In the genomic region with DNA sequence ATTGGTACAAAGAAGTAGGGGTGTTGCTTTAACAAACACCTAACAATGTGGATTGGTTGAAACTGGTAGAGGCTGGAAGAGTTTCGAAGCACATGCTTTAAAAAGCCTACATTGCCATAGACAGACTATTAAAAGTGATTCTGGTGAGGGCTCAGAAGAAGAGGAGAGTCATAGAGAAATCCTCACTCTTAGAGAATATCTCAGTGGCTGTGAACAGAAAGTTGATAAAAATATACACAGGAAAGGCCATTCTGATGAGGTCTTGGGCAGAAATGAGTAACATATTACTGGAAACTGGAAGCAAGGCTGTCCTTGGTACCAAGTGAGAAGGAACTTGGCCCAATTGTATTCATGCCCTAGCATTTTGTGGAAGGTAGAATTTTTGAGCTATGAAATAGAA, we compare ENCODE assay signal across 18 cellular contexts.
DNase-seq lines count a peak whose midpoint lies in the region; ATAC-seq, FAIRE-seq and TF ChIP-seq lines count a peak whose summit lies in the region.
"Had no signal": no experiment of that assay in that cellular context is flagged by ENCODE, and none has a peak within 500 bp of the region (broad histone marks: within the 10 kb centered on the region; RNA-seq: fewer than 3 reads in every experiment).

No MANE protein-coding gene starts in this region.

- ATAC-seq in GM19035 (IDR thresholded peaks at IDR 0.05; ENCODE audit: unreplicated experiment) = peak; percentile 65
- ATAC-seq in GM21786 (IDR thresholded peaks at IDR 0.05; ENCODE audit: unreplicated experiment) = peak; percentile 71
- peak; percentile 64 for ATAC-seq in HG03103 (IDR thresholded peaks at IDR 0.05; ENCODE audit: low read depth, unreplicated experiment)
- peak; percentile 42 for ATAC-seq in GM12878
- no peak for ATAC-seq in gastroesophageal sphincter
- ATAC-seq in heart left ventricle = no peak
- ATAC-seq: HCT116 had no signal

- H3K27ac ChIP-seq in GM12878 (ENCODE audit: control insufficient read depth, insufficient read depth) = no peak overlapping the region
- H3K27ac ChIP-seq in gastroesophageal sphincter = no peak overlapping the region
- no peak overlapping the region for H3K27ac ChIP-seq in heart left ventricle
- H3K27ac ChIP-seq: BLaER1 treated with 17β-estradiol and CSF1 and Interleukin-3, amounts not matched to agents 10 nM and 100 nM had no signal

- H3K36me3 ChIP-seq in GM12878 (ENCODE audit: control insufficient read depth in 2 of 2, insufficient read depth in 2 of 2, low read length in 1 of 2) (no peaks in the 10 kb centered on the region), gastroesophageal sphincter (no peaks in the 10 kb centered on the region), heart left ventricle (no peaks in the 10 kb centered on the region)
- H3K36me3 ChIP-seq: ascending aorta; BLaER1 treated with 17β-estradiol and CSF1 and Interleukin-3, amounts not matched to agents 10 nM and 100 nM had no signal

- POLR2A ChIA-PET in GM12878 (lab: Charles Lee) = no interaction called here

- intact Hi-C loops in GM12878 (cut with micrococcal nuclease; ENCODE audit: unreplicated experiment) = no loop called here
- intact Hi-C loops in heart left ventricle (cut with DNase I) = no loop called here

- TF ChIP-seq EP300 in GM12878 (IDR thresholded peaks at IDR 0.05; ENCODE audit: borderline replicate concordance in 1 of 2, control insufficient read depth in 1 of 2, low read depth in 2 of 2, low read length in 2 of 2) = no peak
- TF ChIP-seq EP300 in gastroesophageal sphincter (IDR thresholded peaks at IDR 0.05) = no peak

- no peak overlapping the region for H2AFZ ChIP-seq in GM12878 (ENCODE audit: control insufficient read depth, low read depth, low read length)

- H3K9ac ChIP-seq in GM12878 (ENCODE audit: control insufficient read depth, insufficient read depth, low read length) = no peak overlapping the region
- H3K9ac ChIP-seq: BLaER1 treated with 17β-estradiol and CSF1 and Interleukin-3, amounts not matched to agents 10 nM and 100 nM had no signal

- SMC1A ChIA-PET in GM12878 (lab: Charles Lee; ENCODE audit: uncharacterized antibody, unreplicated experiment) = no interaction called here

- RAD21 ChIA-PET in GM12878 (lab: Charles Lee; ENCODE audit: unreplicated experiment) = no interaction called here

- no peak overlapping the region for H3K4me2 ChIP-seq in GM12878 (ENCODE audit: control insufficient read depth, insufficient read depth)
- H3K4me2 ChIP-seq: BLaER1 treated with 17β-estradiol and CSF1 and Interleukin-3, amounts not matched to agents 10 nM and 100 nM had no signal

- no peak for TF ChIP-seq CTCF in GM12878 (IDR thresholded peaks at IDR 0.05 in 2 of 3, conservative IDR thresholded peaks at IDR 0.05 in 1 of 3; ENCODE audit: control insufficient read depth in 2 of 3, extremely low read depth in 1 of 3, insufficient read depth in 1 of 3, low read depth in 3 of 3, low read length in 3 of 3)
- TF ChIP-seq CTCF in gastroesophageal sphincter (IDR thresholded peaks at IDR 0.05) = no peak
- TF ChIP-seq CTCF in heart left ventricle (IDR thresholded peaks at IDR 0.05) = no peak

- H3K4me1 ChIP-seq in GM12878 (ENCODE audit: control insufficient read depth, insufficient read depth, low read length) (no peaks in the 10 kb centered on the region), gastroesophageal sphincter (peaks cover 0 to 5% (median 0%) of the 10 kb centered on the region in 3 donors), heart left ventricle (no peaks in the 10 kb centered on the region)
- H3K4me1 ChIP-seq: ascending aorta; BLaER1 treated with 17β-estradiol and CSF1 and Interleukin-3, amounts not matched to agents 10 nM and 100 nM had no signal

- 0% methylated on average over 1 of the region's 1 CpG for WGBS in GM12878 (ENCODE audit: insufficient coverage, insufficient replicate concordance, low lambda C conversion rate, missing lambda C conversion rate)
- 57 to 89% methylated on average over 1 of the region's 1 CpG for WGBS in gastroesophageal sphincter (ENCODE audit: low coverage in 1 of 2), 2 donors
- 63 to 74% (median 72%) methylated on average over 1 of the region's 1 CpG for WGBS in heart left ventricle, 4 donors

- H3K79me2 ChIP-seq in GM12878 (ENCODE audit: control insufficient read depth, insufficient read depth, low read length) = no peaks in the 10 kb centered on the region

- in situ Hi-C loops in GM12878 (cut with MboI) = no loop called here

- CTCF ChIA-PET in GM12878 (lab: Yijun Ruan, JAX) = no interaction called here

- no peaks in the 10 kb centered on the region for H4K20me1 ChIP-seq in GM12878 (ENCODE audit: control insufficient read depth, insufficient read depth)
- H4K20me1 ChIP-seq: BLaER1 treated with 17β-estradiol and CSF1 and Interleukin-3, amounts not matched to agents 10 nM and 100 nM had no signal

- DNase-seq in GM12878 (ENCODE audit: low read depth, low spot score) (no peak), NCI-H187 (lab: John Stamatoyannopoulos, UW) (no peak), heart left ventricle (no peak)
- no peak for DNase-seq in activated CD4-positive, alpha-beta T cell treated with anti-CD3 and anti-CD28 coated beads, Interleukin-2, amount 50 U/mL, for 48 hours
- DNase-seq: activated CD4-positive, alpha-beta T cell treated with anti-CD3 and anti-CD28 coated beads, Interleukin-2, amount 50 U/mL, for 4 hours; mesenchymal stem cell; NCI-H1105; NCI-H524; nucleus accumbens; T-helper 9 cell had no signal

- TF ChIP-seq RAD21 in GM12878 (IDR thresholded peaks at IDR 0.05; ENCODE audit: insufficient read depth, low read depth, low read length) = no peak

- no TSS peak for BruUV-seq in GM12878 (replicated peaks; lab: Mats Ljungman, UMichigan)

- H3K9me3 ChIP-seq in GM12878 (replicated peaks; ENCODE audit: control insufficient read depth, insufficient read depth, low read length) (no peaks in the 10 kb centered on the region), gastroesophageal sphincter (no peaks in the 10 kb centered on the region), heart left ventricle (no peaks in the 10 kb centered on the region)
- H3K9me3 ChIP-seq: ascending aorta; BLaER1 treated with 17β-estradiol and CSF1 and Interleukin-3, amounts not matched to agents 10 nM and 100 nM had no signal

- no peak for FAIRE-seq in GM12878 (lab: Jason Lieb, UNC)
- FAIRE-seq: GM12892 had no signal

- H3K4me3 ChIP-seq in GM12878 (no peak overlapping the region), gastroesophageal sphincter (no peak overlapping the region), heart left ventricle (no peak overlapping the region)
- H3K4me3 ChIP-seq: ascending aorta; BLaER1 treated with 17β-estradiol and CSF1 and Interleukin-3, amounts not matched to agents 10 nM and 100 nM had no signal

- H3K27me3 ChIP-seq in GM12878 (replicated peaks in 1 of 2; ENCODE audit: control insufficient read depth in 2 of 2, insufficient read depth in 2 of 2, low read length in 1 of 2) (no peaks in the 10 kb centered on the region), gastroesophageal sphincter (no peaks in the 10 kb centered on the region), heart left ventricle (peaks cover 0 to 2% (median 0%) of the 10 kb centered on the region in 9 donors)
- H3K27me3 ChIP-seq: ascending aorta; BLaER1 treated with 17β-estradiol and CSF1 and Interleukin-3, amounts not matched to agents 10 nM and 100 nM had no signal

- TF ChIP-seq POLR2A in GM12878 (IDR thresholded peaks at IDR 0.05; ENCODE audit: low read depth, low read length) (no peak), gastroesophageal sphincter (IDR thresholded peaks at IDR 0.05) (no peak), heart left ventricle (IDR thresholded peaks at IDR 0.05) (no peak)

TF ChIP-seq in GM12878, 131 proteins besides CTCF, POLR2A, EP300 and RAD21:
- 0 out of 2 replicates have a peak, but pooled peaks have one; percentile 14 for TF ChIP-seq RUNX3 (IDR thresholded peaks at IDR 0.05; ENCODE audit: low read length)
- TF ChIP-seq, protein P1, sequence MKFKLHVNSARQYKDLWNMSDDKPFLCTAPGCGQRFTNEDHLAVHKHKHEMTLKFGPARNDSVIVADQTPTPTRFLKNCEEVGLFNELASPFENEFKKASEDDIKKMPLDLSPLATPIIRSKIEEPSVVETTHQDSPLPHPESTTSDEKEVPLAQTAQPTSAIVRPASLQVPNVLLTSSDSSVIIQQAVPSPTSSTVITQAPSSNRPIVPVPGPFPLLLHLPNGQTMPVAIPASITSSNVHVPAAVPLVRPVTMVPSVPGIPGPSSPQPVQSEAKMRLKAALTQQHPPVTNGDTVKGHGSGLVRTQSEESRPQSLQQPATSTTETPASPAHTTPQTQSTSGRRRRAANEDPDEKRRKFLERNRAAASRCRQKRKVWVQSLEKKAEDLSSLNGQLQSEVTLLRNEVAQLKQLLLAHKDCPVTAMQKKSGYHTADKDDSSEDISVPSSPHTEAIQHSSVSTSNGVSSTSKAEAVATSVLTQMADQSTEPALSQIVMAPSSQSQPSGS (IDR thresholded peaks at IDR 0.05; ENCODE audit: low read length) = peak; percentile 24; the same call in 1 of the 2 replicates
- peak; percentile 41; the same call in 1 of the 2 replicates for TF ChIP-seq JUNB (IDR thresholded peaks at IDR 0.05)
- no peak for TF ChIP-seq DPF2 (IDR thresholded peaks at IDR 0.05)

Comparison
In these comparisons a context has a peak if more than half of its experiments do, and no peak if none do; other contexts are left out.
1. ATAC-seq: peak in GM19035 (single experiment), GM21786 (single experiment), HG03103 (single experiment) and GM12878 (single experiment); none in gastroesophageal sphincter (single experiment) and heart left ventricle (0 of 4).